Comparison of ENCODE assay signal across 21 cellular contexts in the genomic region with DNA sequence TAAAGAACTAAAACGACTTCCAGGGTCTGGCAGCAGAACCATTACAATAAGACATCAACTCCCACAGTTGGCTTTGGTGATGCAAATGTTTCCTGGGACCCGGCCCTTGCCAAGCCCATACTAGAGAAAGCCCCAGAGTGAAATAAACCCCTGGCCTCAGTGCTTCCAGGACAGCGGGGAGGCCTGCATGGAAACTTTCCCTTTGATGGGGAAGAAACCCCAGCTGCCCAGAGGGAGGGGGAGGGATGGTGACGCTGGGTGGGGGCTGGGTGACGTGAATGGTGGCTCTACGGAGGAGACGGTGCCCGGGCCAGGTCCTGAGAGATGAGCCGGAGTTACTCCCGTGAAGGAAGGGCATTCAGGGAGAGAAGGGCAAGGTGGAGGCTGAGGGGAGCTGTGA. TPM values are rescaled to one million over a fixed set of nuclear protein-coding genes. Genes with fewer than 3 reads are reported as not detected.
DNase-seq lines count a peak whose midpoint lies in the region; ATAC-seq and TF ChIP-seq lines count a peak whose summit lies in the region.
"Had no signal": no experiment of that assay in that cellular context is flagged by ENCODE, and none has a peak within 500 bp of the region (broad histone marks: within the 10 kb centered on the region; RNA-seq: fewer than 3 reads in every experiment).

No MANE protein-coding gene starts in this region.

- H3K4me1 Mint-ChIP-seq in brain: no peaks in the 10 kb centered on the region
- H3K4me1 Mint-ChIP-seq: B cell; CD4-positive, CD25-positive, alpha-beta regulatory T cell had no signal

- peak overlapping the region in 4 of 5 experiments; percentile 44 to 71 (median 62) for H3K27ac Mint-ChIP-seq in brain
- H3K27ac Mint-ChIP-seq: B cell; CD4-positive, CD25-positive, alpha-beta regulatory T cell had no signal

- H3K27me3 ChIP-seq in heart right ventricle (peaks cover 0 to 45% (median 19%) of the 10 kb centered on the region in 7 donors), iPS-18a (ENCODE audit: control insufficient read depth, insufficient read depth, low read length) (peaks cover 40% of the 10 kb centered on the region), sigmoid colon (peaks cover 0 to 7% (median 0%) of the 10 kb centered on the region in 3 donors), adrenal gland (no peaks in the 10 kb centered on the region)

- H3K9ac ChIP-seq in iPS-18a (ENCODE audit: low read length): no peak overlapping the region

- H3K36me3 Mint-ChIP-seq in brain: no peaks in the 10 kb centered on the region
- H3K36me3 Mint-ChIP-seq: CD4-positive, CD25-positive, alpha-beta regulatory T cell had no signal

- H3K9me3 Mint-ChIP-seq in brain: peaks cover 0 to 4% (median 2%) of the 10 kb centered on the region in 5 experiments
- H3K9me3 Mint-ChIP-seq: CD4-positive, CD25-positive, alpha-beta regulatory T cell had no signal

- ATAC-seq in left ventricle myocardium superior (no peak), heart right ventricle (no peak)
- ATAC-seq: GM12878, HepG2 had no signal

- WGBS in heart right ventricle, 2 donors: 42 to 50% methylated on average over 10 of the region's 10 CpGs
- WGBS in sigmoid colon, 2 donors: 58 to 70% methylated on average over 10 of the region's 10 CpGs
- 66 to 77% (median 70%) methylated on average over 10 of the region's 10 CpGs for WGBS in adrenal gland, 4 donors

- no peak for TF ChIP-seq CTCF in heart right ventricle (IDR thresholded peaks at IDR 0.05)
- TF ChIP-seq CTCF in brain (conservative IDR thresholded peaks at IDR 0.05): no peak
- no peak for TF ChIP-seq CTCF in sigmoid colon (IDR thresholded peaks at IDR 0.05)
- no peak for TF ChIP-seq CTCF in adrenal gland (IDR thresholded peaks at IDR 0.05)

- TF ChIP-seq POLR2A in sigmoid colon (IDR thresholded peaks at IDR 0.05) (no peak), adrenal gland (IDR thresholded peaks at IDR 0.05) (no peak)

- H3K4me3 Mint-ChIP-seq in brain: peak overlapping the region in 1 of 5 experiments; percentile 5
- H3K4me3 Mint-ChIP-seq: B cell; CD4-positive, CD25-positive, alpha-beta regulatory T cell had no signal

- H3K4me1 ChIP-seq in heart right ventricle (no peaks in the 10 kb centered on the region), iPS-18a (ENCODE audit: control insufficient read depth, low read depth, low read length) (peaks cover 32% of the 10 kb centered on the region), sigmoid colon (no peaks in the 10 kb centered on the region), adrenal gland (replicated peaks in 1 of 2) (no peaks in the 10 kb centered on the region)
- H3K4me1 ChIP-seq: SJCRH30 had no signal

- H3K36me3 ChIP-seq in heart right ventricle (no peaks in the 10 kb centered on the region), iPS-18a (ENCODE audit: control insufficient read depth, low read depth, low read length) (no peaks in the 10 kb centered on the region), sigmoid colon (no peaks in the 10 kb centered on the region), adrenal gland (replicated peaks in 1 of 2) (no peaks in the 10 kb centered on the region)
- H3K36me3 ChIP-seq: SJCRH30 had no signal

- H3K9me3 ChIP-seq in heart right ventricle: peaks cover 0 to 5% (median 0%) of the 10 kb centered on the region in 11 donors
- no peaks in the 10 kb centered on the region for H3K9me3 ChIP-seq in iPS-18a (ENCODE audit: control insufficient read depth, low read depth, low read length)
- no peaks in the 10 kb centered on the region for H3K9me3 ChIP-seq in sigmoid colon
- no peaks in the 10 kb centered on the region for H3K9me3 ChIP-seq in adrenal gland (replicated peaks in 1 of 3)
- H3K9me3 ChIP-seq: SJCRH30 had no signal

- H3K4me3 ChIP-seq in heart right ventricle (no peak overlapping the region), iPS-18a (ENCODE audit: low read length) (peak overlapping the region; percentile 46), sigmoid colon (no peak overlapping the region), adrenal gland (no peak overlapping the region)
- H3K4me3 ChIP-seq: GM12878, SJCRH30 had no signal

- no peak for TF ChIP-seq EP300 in sigmoid colon (IDR thresholded peaks at IDR 0.05)

- intact Hi-C loops in left ventricle myocardium superior (cut with micrococcal nuclease): no loop called here
- intact Hi-C loops in heart right ventricle (cut with DNase I): no loop called here
- intact Hi-C loops in sigmoid colon (cut with DNase I): no loop called here
- intact Hi-C loops in adrenal gland (cut with DNase I): no loop called here

- H3K27ac ChIP-seq in heart right ventricle (no peak overlapping the region), iPS-18a (ENCODE audit: low read length) (no peak overlapping the region), sigmoid colon (no peak overlapping the region), adrenal gland (no peak overlapping the region)
- H3K27ac ChIP-seq: RWPE1, SJCRH30 had no signal

- H3K27me3 Mint-ChIP-seq in brain: peaks cover 11% of the 10 kb centered on the region
- H3K27me3 Mint-ChIP-seq: CD4-positive, CD25-positive, alpha-beta regulatory T cell had no signal

- DNase-seq in left ventricle myocardium superior: peak; percentile 18
- no peak for DNase-seq in heart right ventricle
- no peak for DNase-seq in sigmoid colon
- no peak for DNase-seq in RKO (ENCODE audit: low spot score)
- DNase-seq in adrenal gland: no peak
- DNase-seq in RPMI8226: no peak
- DNase-seq: CD4-positive, CD25-positive, alpha-beta regulatory T cell; COR-L47; DMS 273 treated with DMSO at 0.1 percent for 48 hours; GOT3; KBM-7; NCI-H1105 treated with DMSO at 0.1 percent for 48 hours; NCI-H1694; NCI-H2081 treated with DMSO at 0.1 percent for 48 hours; SJCRH30 had no signal

RNA-seq across cellular contexts. Expression of gene INHBB, which starts 27.5 kb away (rescaled TPM):
- total RNA-seq in left ventricle myocardium superior (2.8 TPM), heart right ventricle (1 to 10 TPM in 9 of 10 donors, under 1 TPM in 1; 0.89 to 9.2 (median 2.5) TPM), sigmoid colon (1 to 10 TPM in 3 of 4 donors, under 1 TPM in 1; 0.99 to 1.8 (median 1.2) TPM), adrenal gland (1 to 10 TPM; 1.1 to 9.1 (median 6.8) TPM)
- polyA plus RNA-seq in heart right ventricle (1 to 10 TPM; 3.6 to 5.9 TPM), brain (ENCODE audit: insufficient read depth, low read depth, low replicate concordance) (13.9 TPM), sigmoid colon (1 to 10 TPM in 1 of 3 donors, under 1 TPM in 1, not detected in 1; 0.60 to 1.4 TPM), adrenal gland (1 to 10 TPM; 2.4 to 8.7 (median 8.5) TPM)
- total RNA-seq: B cell; CD4-positive, CD25-positive, alpha-beta regulatory T cell; SJCRH30 had no signal
- polyA plus RNA-seq: CD4-positive, CD25-positive, alpha-beta regulatory T cell; GM12878 had no signal
